In the genomic region with DNA sequence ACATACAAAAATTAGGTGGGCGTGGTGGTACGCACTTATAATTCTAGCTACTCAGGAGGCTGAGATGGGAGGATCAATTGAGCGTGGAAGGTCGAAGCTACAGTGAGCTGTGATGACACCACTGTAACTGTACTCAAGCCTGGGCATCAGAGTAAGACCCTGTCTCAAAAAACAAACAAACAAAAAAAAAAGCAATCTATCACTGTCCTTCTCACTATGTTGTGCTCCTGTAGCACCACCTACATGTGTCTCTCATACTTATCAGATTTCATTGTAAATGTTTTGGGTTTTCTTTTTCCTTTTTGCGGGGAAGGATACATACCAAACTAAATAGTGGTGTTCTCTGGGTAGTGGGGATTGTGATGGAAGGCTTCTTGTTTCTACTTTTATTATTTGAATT, we compare ENCODE assay signal across 29 cellular contexts.
"Had no signal": no experiment of that assay in that cellular context is flagged by ENCODE, and none has a peak within 500 bp of the region (broad histone marks: within the 10 kb centered on the region; RNA-seq: fewer than 3 reads in every experiment).

No MANE protein-coding gene starts in this region.

- H3K4me3 Mint-ChIP-seq: activated CD4-positive, alpha-beta T cell treated with anti-CD3 and anti-CD28 coated beads, Interleukin-2, amount 10 ng/mL, durations not matched to agents 24 days and 14 days; activated naive CD4-positive, alpha-beta T cell treated with anti-CD3 and anti-CD28 coated beads for 36 hours; activated naive CD8-positive, alpha-beta T cell treated with anti-CD3 and anti-CD28 coated beads, Interleukin-2, amount 10 ng/mL, durations not matched to agents 7 days and 5 days; activated T-helper 17 cell treated with anti-CD3 and anti-CD28 coated beads, Interleukin-2, amount 50 U/mL, for 72 hours; T-helper 17 cell; WTC11 had no signal

- H3K4me1 Mint-ChIP-seq: activated CD4-positive, alpha-beta T cell treated with anti-CD3 and anti-CD28 coated beads, Interleukin-2, amount 10 ng/mL, durations not matched to agents 24 days and 14 days; activated naive CD8-positive, alpha-beta T cell treated with anti-CD3 and anti-CD28 coated beads, Interleukin-2, amount 10 ng/mL, durations not matched to agents 7 days and 5 days; activated T-helper 17 cell treated with anti-CD3 and anti-CD28 coated beads, Interleukin-2, amount 50 U/mL, for 72 hours; T-helper 17 cell; WTC11 had no signal

- H3K27ac Mint-ChIP-seq: activated CD4-positive, alpha-beta T cell treated with anti-CD3 and anti-CD28 coated beads, Interleukin-2, amount 10 ng/mL, durations not matched to agents 24 days and 14 days; activated naive CD4-positive, alpha-beta T cell treated with anti-CD3 and anti-CD28 coated beads for 36 hours; activated naive CD8-positive, alpha-beta T cell treated with anti-CD3 and anti-CD28 coated beads, Interleukin-2, amount 10 ng/mL, durations not matched to agents 7 days and 5 days; activated T-helper 17 cell treated with anti-CD3 and anti-CD28 coated beads, Interleukin-2, amount 50 U/mL, for 72 hours; T-helper 17 cell; WTC11 had no signal

- H3K27ac ChIP-seq: adrenal gland, Peyer's patch had no signal

- H3K27me3 Mint-ChIP-seq: activated CD4-positive, alpha-beta T cell treated with anti-CD3 and anti-CD28 coated beads, Interleukin-2, amount 10 ng/mL, durations not matched to agents 24 days and 14 days; activated naive CD8-positive, alpha-beta T cell treated with anti-CD3 and anti-CD28 coated beads, Interleukin-2, amount 10 ng/mL, durations not matched to agents 7 days and 5 days; activated T-helper 17 cell treated with anti-CD3 and anti-CD28 coated beads, Interleukin-2, amount 50 U/mL, for 72 hours; T-helper 17 cell had no signal

- H3K27me3 ChIP-seq: adrenal gland, MG63, Peyer's patch had no signal

- H3K9me3 ChIP-seq: adrenal gland, MG63, Peyer's patch had no signal

- H3K4me1 ChIP-seq: adrenal gland, Peyer's patch had no signal

- H3K36me3 ChIP-seq: adrenal gland, Peyer's patch had no signal

- H3K4me3 ChIP-seq: adrenal gland, MG63, Peyer's patch had no signal

- H3K9me3 Mint-ChIP-seq: activated CD4-positive, alpha-beta T cell treated with anti-CD3 and anti-CD28 coated beads, Interleukin-2, amount 10 ng/mL, durations not matched to agents 24 days and 14 days; activated naive CD4-positive, alpha-beta T cell treated with anti-CD3 and anti-CD28 coated beads for 36 hours; activated naive CD8-positive, alpha-beta T cell treated with anti-CD3 and anti-CD28 coated beads, Interleukin-2, amount 10 ng/mL, durations not matched to agents 7 days and 5 days; activated T-helper 17 cell treated with anti-CD3 and anti-CD28 coated beads, Interleukin-2, amount 50 U/mL, for 72 hours; WTC11 had no signal

- DNase-seq: activated CD4-positive, alpha-beta T cell treated with anti-CD3 and anti-CD28 coated beads for 1 hour; activated CD4-positive, alpha-beta T cell treated with anti-CD3 and anti-CD28 coated beads, Interleukin-2, amount 10 ng/mL, durations not matched to agents 24 days and 14 days; activated CD4-positive, alpha-beta T cell treated with anti-CD3 and anti-CD28 coated beads, Interleukin-2, amount 50 U/mL, for 48 hours; activated gamma-delta T cell; activated naive CD4-positive, alpha-beta T cell treated with anti-CD3 and anti-CD28 coated beads for 36 hours; activated naive CD8-positive, alpha-beta T cell treated with anti-CD3 and anti-CD28 coated beads, Interleukin-2, amount 10 ng/mL, durations not matched to agents 7 days and 5 days; activated T-cell treated with anti-CD3 and anti-CD28 coated beads for 4 hours; activated T-cell treated with anti-CD3 and anti-CD28 coated beads, Interleukin-2, amount 50 U/mL, for 48 hours; adrenal gland; anterior cingulate cortex; cerebellar nuclear complex; MG63; MV-4-11; NCI-H1092 treated with DMSO at 0.1 percent for 48 hours; NCI-H1417 treated with DMSO at 0.1 percent for 48 hours; NCI-H1694; NCI-H2029; NCI-H2107; NCI-H2171 treated with DMSO at 0.1 percent for 48 hours; NCI-H226; NCI-H526; NCI-H82; OCI-M1; Peyer's patch; SHP77 treated with DMSO at 0.1 percent for 48 hours; T-helper 17 cell; T-helper 9 cell had no signal

- ATAC-seq: activated T-helper 17 cell treated with anti-CD3 and anti-CD28 coated beads, Interleukin-2, amount 50 U/mL, for 72 hours; T-helper 17 cell; WTC11 had no signal
